8 cellular contexts compared by ENCODE assay signal in genomic region chr19:35719402-35720162, GRCh38. TPM values are rescaled to one million over a fixed set of nuclear protein-coding genes. Genes with fewer than 3 reads are reported as not detected.
DNase-seq lines count a peak whose midpoint lies in the region; ATAC-seq lines count a peak whose summit lies in the region.

No MANE protein-coding gene starts in this region.

- no peaks in the 10 kb centered on the region for H3K27me3 Mint-ChIP-seq in activated T-cell treated with anti-CD3 and anti-CD28 coated beads, Interleukin-2, amount 50 U/mL, for 72 hours (ENCODE audit: low read depth)
- no peaks in the 10 kb centered on the region for H3K27me3 Mint-ChIP-seq in activated T-helper 17 cell treated with anti-CD3 and anti-CD28 coated beads, Interleukin-2, amount 50 U/mL, for 72 hours

- peaks cover 21 to 40% of the 10 kb centered on the region in 2 donors for H3K36me3 Mint-ChIP-seq in activated T-cell treated with anti-CD3 and anti-CD28 coated beads, Interleukin-2, amount 50 U/mL, for 72 hours (ENCODE audit: insufficient read depth in 2 of 2)
- peaks cover 92% of the 10 kb centered on the region for H3K36me3 Mint-ChIP-seq in activated T-helper 17 cell treated with anti-CD3 and anti-CD28 coated beads, Interleukin-2, amount 50 U/mL, for 72 hours (ENCODE audit: low read depth)

- H3K4me3 Mint-ChIP-seq in activated T-cell treated with anti-CD3 and anti-CD28 coated beads, Interleukin-2, amount 50 U/mL, for 72 hours, result peak overlapping the region; percentile 90 to 91
- peak overlapping the region; percentile 89 for H3K4me3 Mint-ChIP-seq in activated T-helper 17 cell treated with anti-CD3 and anti-CD28 coated beads, Interleukin-2, amount 50 U/mL, for 72 hours

- H3K27me3 ChIP-seq in iPS-18a (ENCODE audit: control insufficient read depth, insufficient read depth, low read length) (peaks cover 4% of the 10 kb centered on the region), stomach smooth muscle (ENCODE audit: control insufficient read depth in 1 of 2, insufficient read depth in 2 of 2, low read length in 2 of 2) (no peaks in the 10 kb centered on the region)

- peaks cover 30% of the 10 kb centered on the region for H3K36me3 ChIP-seq in iPS-18a (ENCODE audit: control insufficient read depth, low read depth, low read length)
- peaks cover 25 to 30% of the 10 kb centered on the region in 2 donors for H3K36me3 ChIP-seq in stomach smooth muscle (ENCODE audit: control insufficient read depth in 2 of 2, insufficient read depth in 2 of 2, low read length in 2 of 2)

- H3K27ac ChIP-seq in iPS-18a (ENCODE audit: low read length) (no peak overlapping the region), stomach smooth muscle (ENCODE audit: low read length) (peak overlapping the region; percentile 18)

- no peak for DNase-seq in activated T-cell treated with anti-CD3 and anti-CD28 coated beads, Interleukin-2, amount 50 U/mL, for 72 hours
- no peak for DNase-seq in activated T-cell treated with anti-CD3 and anti-CD28 coated beads, Interleukin-2, amount 50 U/mL, for 48 hours
- DNase-seq in NCI-H2029 treated with DMSO at 0.1 percent for 48 hours (lab: John Stamatoyannopoulos, UW), result no peak

- peak overlapping the region; percentile 65 for H3K9ac ChIP-seq in iPS-18a (ENCODE audit: low read length)
- H3K9ac ChIP-seq in stomach smooth muscle (ENCODE audit: low read length in 2 of 2), result peak overlapping the region; percentile 79 to 84

- peak overlapping the region; percentile 52 for H3K27ac Mint-ChIP-seq in activated T-cell treated with anti-CD3 and anti-CD28 coated beads, Interleukin-2, amount 50 U/mL, for 72 hours
- H3K27ac Mint-ChIP-seq in activated T-helper 17 cell treated with anti-CD3 and anti-CD28 coated beads, Interleukin-2, amount 50 U/mL, for 72 hours, result peak overlapping the region; percentile 94

- H3K4me3 ChIP-seq in iPS-18a (ENCODE audit: low read length) (no peak overlapping the region), stomach smooth muscle (ENCODE audit: low read length in 2 of 2) (peak overlapping the region in 1 of 2 donors; percentile 89)

- no peak for ATAC-seq in activated T-cell treated with anti-CD3 and anti-CD28 coated beads, Interleukin-2, amount 50 U/mL, for 72 hours (replicated peaks in 1 of 2)
- no peak for ATAC-seq in activated T-helper 17 cell treated with anti-CD3 and anti-CD28 coated beads, Interleukin-2, amount 50 U/mL, for 72 hours (replicated peaks)
- no peak for ATAC-seq in HG03378 (IDR thresholded peaks at IDR 0.05; ENCODE audit: unreplicated experiment)
- ATAC-seq in HG02571 (IDR thresholded peaks at IDR 0.05; ENCODE audit: unreplicated experiment), result no peak

- no peaks in the 10 kb centered on the region for H3K9me3 Mint-ChIP-seq in activated T-cell treated with anti-CD3 and anti-CD28 coated beads, Interleukin-2, amount 50 U/mL, for 72 hours
- H3K9me3 Mint-ChIP-seq in activated T-helper 17 cell treated with anti-CD3 and anti-CD28 coated beads, Interleukin-2, amount 50 U/mL, for 72 hours, result no peaks in the 10 kb centered on the region

- peaks cover 11% of the 10 kb centered on the region for H3K4me1 ChIP-seq in iPS-18a (ENCODE audit: control insufficient read depth, low read depth, low read length)
- peaks cover 42% of the 10 kb centered on the region for H3K4me1 ChIP-seq in stomach smooth muscle (ENCODE audit: control insufficient read depth, insufficient read depth, low read length)

- no peaks in the 10 kb centered on the region for H3K9me3 ChIP-seq in iPS-18a (ENCODE audit: control insufficient read depth, low read depth, low read length)
- no peaks in the 10 kb centered on the region for H3K9me3 ChIP-seq in stomach smooth muscle (ENCODE audit: control insufficient read depth in 2 of 2, low read length in 2 of 2)

- peaks cover 31% of the 10 kb centered on the region for H3K4me1 Mint-ChIP-seq in activated T-cell treated with anti-CD3 and anti-CD28 coated beads, Interleukin-2, amount 50 U/mL, for 72 hours (ENCODE audit: low read depth)
- H3K4me1 Mint-ChIP-seq in activated T-helper 17 cell treated with anti-CD3 and anti-CD28 coated beads, Interleukin-2, amount 50 U/mL, for 72 hours, result peaks cover 5% of the 10 kb centered on the region

RNA-seq across cellular contexts. Expression of gene KMT2B, which starts 1.8 kb away (rescaled TPM):
- 10 to 100 TPM; 63.0 to 71.5 TPM for total RNA-seq in activated T-cell treated with anti-CD3 and anti-CD28 coated beads, Interleukin-2, amount 50 U/mL, for 72 hours
- 100 to 1,000 TPM in 1 of 2 donors, 10 to 100 TPM in 1; 67.4 to 117 TPM for total RNA-seq in activated T-helper 17 cell treated with anti-CD3 and anti-CD28 coated beads, Interleukin-2, amount 50 U/mL, for 72 hours

RNA-seq across cellular contexts. Expression of gene ZBTB32, which starts 15.2 kb away (rescaled TPM):
- 100 to 1,000 TPM; 147 to 192 TPM for total RNA-seq in activated T-cell treated with anti-CD3 and anti-CD28 coated beads, Interleukin-2, amount 50 U/mL, for 72 hours
- 100 to 1,000 TPM; 138 to 217 TPM for total RNA-seq in activated T-helper 17 cell treated with anti-CD3 and anti-CD28 coated beads, Interleukin-2, amount 50 U/mL, for 72 hours

RNA-seq across cellular contexts. Expression of gene IGFLR1, which starts 22.7 kb away (rescaled TPM):
- total RNA-seq in activated T-cell treated with anti-CD3 and anti-CD28 coated beads, Interleukin-2, amount 50 U/mL, for 72 hours, result 100 to 1,000 TPM; 253 to 274 TPM
- 100 to 1,000 TPM in 1 of 2 donors, 10 to 100 TPM in 1; 42.3 to 153 TPM for total RNA-seq in activated T-helper 17 cell treated with anti-CD3 and anti-CD28 coated beads, Interleukin-2, amount 50 U/mL, for 72 hours

RNA-seq across cellular contexts. Expression of gene U2AF1L4, which starts 25.6 kb away (rescaled TPM):
- total RNA-seq in activated T-cell treated with anti-CD3 and anti-CD28 coated beads, Interleukin-2, amount 50 U/mL, for 72 hours, result 10 to 100 TPM; 71.0 to 83.6 TPM
- total RNA-seq in activated T-helper 17 cell treated with anti-CD3 and anti-CD28 coated beads, Interleukin-2, amount 50 U/mL, for 72 hours, result 10 to 100 TPM; 17.8 to 21.6 TPM

RNA-seq across cellular contexts. Expression of gene PSENEN, which starts 25.9 kb away (rescaled TPM):
- total RNA-seq in activated T-cell treated with anti-CD3 and anti-CD28 coated beads, Interleukin-2, amount 50 U/mL, for 72 hours, result 10 to 100 TPM; 50.7 to 53.7 TPM
- total RNA-seq in activated T-helper 17 cell treated with anti-CD3 and anti-CD28 coated beads, Interleukin-2, amount 50 U/mL, for 72 hours, result 10 to 100 TPM; 34.0 to 51.2 TPM
